ENCODE assay signal across 32 cellular contexts in genomic region chr6:143229402-143229801, GRCh38.
"Had no signal": no experiment of that assay in that cellular context is flagged by ENCODE, and none has a peak within 500 bp of the region (broad histone marks: within the 10 kb centered on the region; RNA-seq: fewer than 3 reads in every experiment).

No MANE protein-coding gene starts in this region.

- H3K27me3 ChIP-seq: brain microvascular endothelial cell, dorsolateral prefrontal cortex had no signal

- H3K27ac ChIP-seq: brain microvascular endothelial cell, coronary artery, dorsolateral prefrontal cortex, WERI-Rb-1 had no signal

- ATAC-seq: activated CD8-positive, alpha-beta memory T cell treated with anti-CD3 and anti-CD28 coated beads, Interleukin-2, amount 10 ng/mL, durations not matched to agents 7 days and 5 days; activated CD8-positive, alpha-beta T cell treated with anti-CD3 and anti-CD28 coated beads, Interleukin-2, amount 10 ng/mL, durations not matched to agents 7 days and 5 days; activated T-cell treated with anti-CD3 and anti-CD28 coated beads, Interleukin-2, amount 50 U/mL, for 72 hours; esophagus mucosa; T-helper 17 cell had no signal

- H3K36me3 Mint-ChIP-seq: activated CD4-positive, alpha-beta memory T cell treated with anti-CD3 and anti-CD28 coated beads for 36 hours; activated CD8-positive, alpha-beta memory T cell treated with anti-CD3 and anti-CD28 coated beads, Interleukin-2, amount 10 ng/mL, durations not matched to agents 7 days and 5 days had no signal

- H3K27ac Mint-ChIP-seq: activated B cell treated with CpG ODN at 0.5 μM for 24 hours; activated CD4-positive, alpha-beta memory T cell treated with anti-CD3 and anti-CD28 coated beads for 36 hours; activated CD4-positive, alpha-beta T cell treated with anti-CD3 and anti-CD28 coated beads, Interleukin-2, amount 10 ng/mL, durations not matched to agents 24 days and 14 days; activated CD8-positive, alpha-beta memory T cell treated with anti-CD3 and anti-CD28 coated beads, Interleukin-2, amount 10 ng/mL, durations not matched to agents 7 days and 5 days; activated CD8-positive, alpha-beta T cell treated with anti-CD3 and anti-CD28 coated beads, Interleukin-2, amount 10 ng/mL, durations not matched to agents 7 days and 5 days; activated naive CD8-positive, alpha-beta T cell; activated T-cell treated with anti-CD3 and anti-CD28 coated beads, Interleukin-2, amount 50 U/mL, for 72 hours; dendritic cell treated with granulocyte-macrophage colony-stimulating factor and Interleukin-4, amounts not matched to agents 40 ng/mL and 50 ng/mL, for 4 days; endodermal cell; T-helper 17 cell; T-helper 2 cell treated with Interferon-gamma antibody and Interleukin-4, amounts not matched to agents 5 μg/mL and 100 μg/mL, for 36 hours had no signal

- H3K4me1 Mint-ChIP-seq: activated B cell treated with CpG ODN at 0.5 μM for 24 hours; activated CD4-positive, alpha-beta T cell treated with anti-CD3 and anti-CD28 coated beads, Interleukin-2, amount 10 ng/mL, durations not matched to agents 24 days and 14 days; activated CD8-positive, alpha-beta memory T cell treated with anti-CD3 and anti-CD28 coated beads, Interleukin-2, amount 10 ng/mL, durations not matched to agents 7 days and 5 days; central memory CD8-positive, alpha-beta T cell; T-helper 17 cell had no signal

- FAIRE-seq: astrocyte, bronchial epithelial cell had no signal

- DNase-seq: activated B cell treated with CpG ODN at 0.5 μM for 24 hours; activated CD4-positive, alpha-beta memory T cell treated with anti-CD3 and anti-CD28 coated beads for 36 hours; activated CD4-positive, alpha-beta T cell treated with anti-CD3 and anti-CD28 coated beads, Interleukin-2, amount 10 ng/mL, durations not matched to agents 24 days and 14 days; activated CD8-positive, alpha-beta memory T cell treated with anti-CD3 and anti-CD28 coated beads, Interleukin-2, amount 10 ng/mL, durations not matched to agents 7 days and 5 days; activated CD8-positive, alpha-beta memory T cell treated with anti-CD3 and anti-CD28 coated beads, Interleukin-2, amount 50 U/mL, for 4 hours; activated CD8-positive, alpha-beta T cell treated with anti-CD3 and anti-CD28 coated beads, Interleukin-2, amount 10 ng/mL, durations not matched to agents 7 days and 5 days; activated effector memory CD4-positive, alpha-beta T cell treated with Interleukin-2 at 50 U/mL for 16 hours; activated gamma-delta T cell treated with Interleukin-2 at 50 U/mL for 16 hours; activated naive CD4-positive, alpha-beta T cell treated with anti-CD3 and anti-CD28 coated beads, Interleukin-2, amount 50 U/mL, for 16 hours; activated naive CD4-positive, alpha-beta T cell treated with Interleukin-2 at 50 U/mL for 16 hours; activated T-cell treated with anti-CD3 and anti-CD28 coated beads, Interleukin-2, amount 50 U/mL, for 1 hour; activated T-cell treated with anti-CD3 and anti-CD28 coated beads, Interleukin-2, amount 50 U/mL, for 72 hours; amniotic stem cell; anterior cingulate cortex; brain microvascular endothelial cell; dorsolateral prefrontal cortex; effector memory CD4-positive, alpha-beta T cell; endodermal cell; foreskin fibroblast; head of caudate nucleus; T-helper 1 cell; T-helper 17 cell; T1000; WERI-Rb-1 had no signal

- H3K36me3 ChIP-seq: brain microvascular endothelial cell, WERI-Rb-1 had no signal

- H3K4me3 Mint-ChIP-seq: activated B cell treated with CpG ODN at 0.5 μM for 24 hours; activated CD4-positive, alpha-beta memory T cell treated with anti-CD3 and anti-CD28 coated beads for 36 hours; activated CD4-positive, alpha-beta T cell treated with anti-CD3 and anti-CD28 coated beads, Interleukin-2, amount 10 ng/mL, durations not matched to agents 24 days and 14 days; activated CD8-positive, alpha-beta memory T cell treated with anti-CD3 and anti-CD28 coated beads, Interleukin-2, amount 10 ng/mL, durations not matched to agents 7 days and 5 days; activated CD8-positive, alpha-beta T cell treated with anti-CD3 and anti-CD28 coated beads, Interleukin-2, amount 10 ng/mL, durations not matched to agents 7 days and 5 days; activated naive CD8-positive, alpha-beta T cell; activated T-cell treated with anti-CD3 and anti-CD28 coated beads, Interleukin-2, amount 50 U/mL, for 72 hours; central memory CD8-positive, alpha-beta T cell; dendritic cell treated with granulocyte-macrophage colony-stimulating factor and Interleukin-4, amounts not matched to agents 40 ng/mL and 50 ng/mL, for 4 days; endodermal cell; T-helper 17 cell; T-helper 2 cell treated with Interferon-gamma antibody and Interleukin-4, amounts not matched to agents 5 μg/mL and 100 μg/mL, for 36 hours had no signal

- H3K9me3 Mint-ChIP-seq: activated B cell treated with CpG ODN at 0.5 μM for 24 hours; activated CD4-positive, alpha-beta memory T cell treated with anti-CD3 and anti-CD28 coated beads for 36 hours; activated T-cell treated with anti-CD3 and anti-CD28 coated beads, Interleukin-2, amount 50 U/mL, for 72 hours; central memory CD8-positive, alpha-beta T cell; dendritic cell treated with granulocyte-macrophage colony-stimulating factor and Interleukin-4, amounts not matched to agents 40 ng/mL and 50 ng/mL, for 4 days; endodermal cell; T-helper 2 cell treated with Interferon-gamma antibody and Interleukin-4, amounts not matched to agents 5 μg/mL and 100 μg/mL, for 36 hours had no signal

- H3K4me3 ChIP-seq: coronary artery, dorsolateral prefrontal cortex had no signal
